22 cellular contexts compared by ENCODE assay signal in genomic region chrX:112513154-112513553, GRCh38.
DNase-seq lines count a peak whose midpoint lies in the region; ATAC-seq, FAIRE-seq and TF ChIP-seq lines count a peak whose summit lies in the region.
"Had no signal": no experiment of that assay in that cellular context is flagged by ENCODE, and none has a peak within 500 bp of the region (broad histone marks: within the 10 kb centered on the region; RNA-seq: fewer than 3 reads in every experiment).

No MANE protein-coding gene starts in this region.

- no peak for TF ChIP-seq POLR2A in HepG2 (IDR thresholded peaks at IDR 0.05; ENCODE audit: insufficient read depth in 1 of 2, low read depth in 2 of 2, low read length in 2 of 2)

- TF ChIP-seq RAD21 in liver (IDR thresholded peaks at IDR 0.05) (peak in 1 of 2 donors; percentile 21), HepG2 (CRISPR knock-in tag; IDR thresholded peaks at IDR 0.05) (no peak)

- no peak overlapping the region for H3K4me2 ChIP-seq in HepG2 (ENCODE audit: low read depth, low read length)
- H3K4me2 ChIP-seq: BLaER1 treated with 17β-estradiol and CSF1 and Interleukin-3, amounts not matched to agents 10 nM and 100 nM; smooth muscle cell had no signal

- H3K4me3 ChIP-seq in liver (ENCODE audit: low read depth in 1 of 3, low read length in 3 of 3) (no peak overlapping the region), HepG2 (replicated peaks in 1 of 3; ENCODE audit: insufficient read depth in 1 of 3, low read depth in 2 of 3, low read length in 3 of 3) (no peak overlapping the region), fibroblast of pulmonary artery (replicated peaks; ENCODE audit: low read depth, low read length) (no peak overlapping the region), skeletal muscle cell (ENCODE audit: low read depth, low read length) (no peak overlapping the region)
- H3K4me3 ChIP-seq: BLaER1 treated with 17β-estradiol and CSF1 and Interleukin-3, amounts not matched to agents 10 nM and 100 nM; smooth muscle cell had no signal

- TF ChIP-seq CTCF in liver (IDR thresholded peaks at IDR 0.05; ENCODE audit: low read depth, low read length, missing input control): no peak
- no peak for TF ChIP-seq CTCF in HepG2 (CRISPR knock-in tag; IDR thresholded peaks at IDR 0.05)
- TF ChIP-seq CTCF in fibroblast of pulmonary artery (IDR thresholded peaks at IDR 0.05; ENCODE audit: low read length, missing control alignments): no peak

- intact Hi-C loops in HepG2 (cut with micrococcal nuclease; ENCODE audit: unreplicated experiment): no loop called here

- H3K27ac ChIP-seq in liver (ENCODE audit: low read depth in 1 of 2, low read length in 2 of 2) (no peak overlapping the region), HepG2 (ENCODE audit: extremely low read length, insufficient read depth, low read length) (no peak overlapping the region)
- H3K27ac ChIP-seq: BLaER1 treated with 17β-estradiol and CSF1 and Interleukin-3, amounts not matched to agents 10 nM and 100 nM had no signal

- no peaks in the 10 kb centered on the region for H4K20me1 ChIP-seq in HepG2 (ENCODE audit: insufficient read depth, low read length)
- H4K20me1 ChIP-seq: BLaER1 treated with 17β-estradiol and CSF1 and Interleukin-3, amounts not matched to agents 10 nM and 100 nM had no signal

- H3K9ac ChIP-seq in liver (ENCODE audit: low read depth in 1 of 2, low read length in 2 of 2) (no peak overlapping the region), HepG2 (ENCODE audit: insufficient read depth, low read depth, low read length) (no peak overlapping the region)
- H3K9ac ChIP-seq: BLaER1 treated with 17β-estradiol and CSF1 and Interleukin-3, amounts not matched to agents 10 nM and 100 nM had no signal

- CTCF ChIA-PET in HepG2 (lab: Yijun Ruan, JAX; ENCODE audit: low intra/inter-chr PET ratio, low total read pairs): no interaction called here

- H2AFZ ChIP-seq in HepG2 (ENCODE audit: low read length): no peak overlapping the region

- POLR2A ChIA-PET in HepG2 (lab: Yijun Ruan, JAX): no interaction called here

- H3K9me3 ChIP-seq in liver (ENCODE audit: control insufficient read depth in 4 of 4, low read length in 3 of 4) (peaks cover 0 to 5% (median 1%) of the 10 kb centered on the region in 4 donors), HepG2 (ENCODE audit: low read length) (no peaks in the 10 kb centered on the region; the same call in 1 of the 2 replicates)

- no peak for TF ChIP-seq EP300 in HepG2 (IDR thresholded peaks at IDR 0.05; ENCODE audit: low read depth in 2 of 2, low read length in 2 of 2)
- no peak for TF ChIP-seq EP300 in HepG2 (CRISPR knock-in tag; IDR thresholded peaks at IDR 0.05; ENCODE audit: borderline replicate concordance)

- WGBS in liver: 38% methylated on average over 3 of the region's 3 CpGs
- 42% methylated on average over 3 of the region's 3 CpGs for WGBS in HepG2 (ENCODE audit: low lambda C conversion rate)

- FAIRE-seq in HepG2 (lab: Jason Lieb, UNC): no peak
- FAIRE-seq: A204.1 had no signal

- in situ Hi-C loops in HepG2 (cut with HindIII; ENCODE audit: extremely low pct_ligation_motif_present, low pct_unique_long_range_greater_than_20kb) (no loop called here), SK-MEL-5 (cut with HindIII; ENCODE audit: low pct_unique_long_range_greater_than_20kb, low sequenced_read_pairs) (no loop called here)

- H3K36me3 ChIP-seq in liver (ENCODE audit: control insufficient read depth in 4 of 4, insufficient read depth in 3 of 4, low read depth in 1 of 4, low read length in 3 of 4) (no peaks in the 10 kb centered on the region), HepG2 (replicated peaks in 1 of 2; ENCODE audit: control insufficient read depth in 1 of 2, insufficient read depth in 2 of 2, low read length in 2 of 2) (no peaks in the 10 kb centered on the region)
- H3K36me3 ChIP-seq: BLaER1 treated with 17β-estradiol and CSF1 and Interleukin-3, amounts not matched to agents 10 nM and 100 nM had no signal

- no peaks in the 10 kb centered on the region for H3K4me1 ChIP-seq in liver (ENCODE audit: control insufficient read depth in 4 of 4, insufficient read depth in 4 of 4, low read length in 3 of 4)
- H3K4me1 ChIP-seq in HepG2 (ENCODE audit: insufficient read depth, low read length): no peaks in the 10 kb centered on the region
- H3K4me1 ChIP-seq: BLaER1 treated with 17β-estradiol and CSF1 and Interleukin-3, amounts not matched to agents 10 nM and 100 nM had no signal

- no peaks in the 10 kb centered on the region for H3K79me2 ChIP-seq in HepG2 (ENCODE audit: insufficient read depth, low read length)

- DNase-seq in HepG2 (ENCODE audit: low spot score): no peak
- DNase-seq in SK-MEL-5 (ENCODE audit: low read depth, low spot score): peak; percentile 6
- DNase-seq in fibroblast of pulmonary artery (ENCODE audit: low read depth): peak; percentile 0
- DNase-seq in skeletal muscle cell (ENCODE audit: low read depth): peak; percentile 0
- no peak for DNase-seq in cerebellar cortex (ENCODE audit: low spot score)
- DNase-seq in NCI-H82 treated with DMSO at 0.1 percent for 48 hours (lab: John Stamatoyannopoulos, UW; ENCODE audit: unreplicated experiment): no peak
- no peak for DNase-seq in KG1 (lab: John Stamatoyannopoulos, UW)
- DNase-seq: activated effector memory CD4-positive, alpha-beta T cell treated with anti-CD3 and anti-CD28 coated beads, Interleukin-2, amount 50 U/mL, for 16 hours; Calu3; left colon; naive B cell; NCI-H1105; NCI-H2029 treated with DMSO at 0.1 percent for 48 hours; NCI-H446; nucleus accumbens; SIG-M5; stimulated activated CD4-positive, alpha-beta T cell treated with anti-CD3 and anti-CD28 coated beads, Interleukin-2, amount 100 ng/mL, for 24 hours; T-helper 1 cell had no signal

- ATAC-seq in HepG2: no peak
- ATAC-seq: left colon had no signal

- H3K27me3 ChIP-seq in liver (ENCODE audit: control insufficient read depth in 4 of 4, insufficient read depth in 4 of 4, low read length in 3 of 4): no peaks in the 10 kb centered on the region
- H3K27me3 ChIP-seq in HepG2 (ENCODE audit: control insufficient read depth in 1 of 2, insufficient read depth in 2 of 2, low read length in 2 of 2): no peaks in the 10 kb centered on the region; a peak in 1 of 5 replicates

- BruUV-seq in HepG2 (replicated peaks; lab: Mats Ljungman, UMichigan): no TSS peak

TF ChIP-seq in liver, 16 proteins besides CTCF, POLR2A, EP300 and RAD21 (continues in another document):
- TF ChIP-seq ZBTB33 (IDR thresholded peaks at IDR 0.05) (no peak), EGR1 (IDR thresholded peaks at IDR 0.05; ENCODE audit: low read depth in 2 of 2) (no peak), TAF1 (conservative IDR thresholded peaks at IDR 0.05) (no peak), HNF4A (conservative IDR thresholded peaks at IDR 0.05) (peak; percentile 65 to 69), HNF4G (IDR thresholded peaks at IDR 0.05) (no peak), FOXA1 (IDR thresholded peaks at IDR 0.05) (peak; percentile 17), RXRA (IDR thresholded peaks at IDR 0.05) (peak; percentile 47 to 54), FOXA2 (IDR thresholded peaks at IDR 0.05) (no peak), NR2F2 (IDR thresholded peaks at IDR 0.05) (no peak), JUND (IDR thresholded peaks at IDR 0.05) (peak in 1 of 2 donors; percentile 45), SP1 (IDR thresholded peaks at IDR 0.05) (no peak)

TF ChIP-seq in HepG2, 621 proteins besides CTCF, POLR2A, EP300 and RAD21:
- peak in 1 of 2 experiments; percentile 27; a peak in 1 of 4 replicates for TF ChIP-seq ATF4 (CRISPR knock-in tag; IDR thresholded peaks at IDR 0.05)
- no peak for TF ChIP-seq TOE1 (CRISPR knock-in tag; IDR thresholded peaks at IDR 0.05)

Comparison
In these comparisons a context has a peak if more than half of its experiments do, and no peak if none do; other contexts are left out.
1. DNase-seq: peak in SK-MEL-5 (single experiment), fibroblast of pulmonary artery (single experiment) and skeletal muscle cell (single experiment); none in HepG2 (single experiment), cerebellar cortex (single experiment), NCI-H82 treated with DMSO at 0.1 percent for 48 hours (single experiment) and KG1 (single experiment).